10 cellular contexts compared by ENCODE assay signal in the genomic region with DNA sequence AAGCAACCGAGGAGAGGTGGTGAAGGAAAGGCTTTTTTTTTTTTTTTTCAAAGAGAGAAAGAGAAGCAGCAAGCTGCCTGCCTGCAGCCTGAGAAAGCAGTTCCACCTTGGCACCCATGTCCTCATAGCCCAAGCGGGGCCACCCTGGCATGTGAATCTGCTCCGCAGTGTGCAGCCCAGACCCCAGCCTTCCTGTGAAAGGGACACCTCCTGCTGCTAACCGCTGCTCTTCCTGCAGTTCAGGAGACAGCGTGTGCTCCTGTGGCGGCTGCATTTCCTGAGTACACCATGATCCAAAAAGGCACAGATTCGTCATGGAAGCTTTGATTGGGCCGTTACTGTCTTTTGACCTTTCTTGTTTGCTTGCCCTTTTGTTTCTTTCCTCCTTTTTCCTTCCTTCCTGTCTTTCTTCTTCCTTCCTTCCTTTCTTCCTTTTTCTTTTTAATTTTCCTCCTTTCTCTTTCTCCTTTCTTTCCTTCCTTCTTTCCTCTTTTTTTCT. TPM values are rescaled to one million over a fixed set of nuclear protein-coding genes. Genes with fewer than 3 reads are reported as not detected.
A peak's percentile ranks its signal among the peaks of the same experiment; 100 is the strongest.
DNase-seq lines count a peak whose midpoint lies in the region; ATAC-seq and TF ChIP-seq lines count a peak whose summit lies in the region.
"Had no signal": no experiment of that assay in that cellular context is flagged by ENCODE, and none has a peak within 500 bp of the region (broad histone marks: within the 10 kb centered on the region; RNA-seq: fewer than 3 reads in every experiment).

No MANE protein-coding gene starts in this region.

- H3K4me1 Mint-ChIP-seq in activated T-helper 17 cell treated with anti-CD3 and anti-CD28 coated beads, Interleukin-2, amount 50 U/mL, for 72 hours, result peaks cover 57% of the 10 kb centered on the region

- ATAC-seq in left cardiac atrium (peak; percentile 34 to 49), upper lobe of left lung (ENCODE audit: low FRiP score in 2 of 2) (peak in 1 of 2 donors; percentile 51)
- ATAC-seq in activated T-helper 17 cell treated with anti-CD3 and anti-CD28 coated beads, Interleukin-2, amount 50 U/mL, for 72 hours (replicated peaks), result peak; percentile 42

- no peak for DNase-seq in left cardiac atrium
- no peak for DNase-seq in right atrium auricular region (ENCODE audit: low spot score)
- peak; percentile 33 for DNase-seq in left kidney (ENCODE audit: low read depth, low spot score)
- DNase-seq in upper lobe of left lung, result peak in 1 of 2 donors; percentile 72
- DNase-seq in mesenteric fat pad (ENCODE audit: low spot score), result no peak
- no peak for DNase-seq in NK-92 (lab: John Stamatoyannopoulos, UW; ENCODE audit: unreplicated experiment)
- DNase-seq in HEK293T (ENCODE audit: extremely low spot score), result no peak

- 13 to 17% methylated on average over 8 of the region's 8 CpGs for WGBS in upper lobe of left lung, 2 donors

- H3K36me3 ChIP-seq in right atrium auricular region (no peaks in the 10 kb centered on the region), upper lobe of left lung (no peaks in the 10 kb centered on the region)

- no peaks in the 10 kb centered on the region for H3K9me3 ChIP-seq in right atrium auricular region
- no peaks in the 10 kb centered on the region for H3K9me3 ChIP-seq in upper lobe of left lung

- peaks cover 15% of the 10 kb centered on the region for H3K36me3 Mint-ChIP-seq in activated T-helper 17 cell treated with anti-CD3 and anti-CD28 coated beads, Interleukin-2, amount 50 U/mL, for 72 hours (ENCODE audit: low read depth)

- H3K4me3 ChIP-seq in right atrium auricular region (no peak overlapping the region), upper lobe of left lung (no peak overlapping the region)

- peak in 1 of 4 donors; percentile 30 for TF ChIP-seq POLR2A in upper lobe of left lung (IDR thresholded peaks at IDR 0.05)

- intact Hi-C loops in left cardiac atrium (cut with DNase I), result no loop called here

- POLR2A ChIA-PET in HEK293T (lab: Yijun Ruan, JAX), result no interaction called here

- CTCF ChIA-PET in HEK293T (lab: Yijun Ruan, JAX), result no interaction called here

- H3K27ac ChIP-seq in right atrium auricular region, result no peak overlapping the region
- H3K27ac ChIP-seq in upper lobe of left lung, result peak overlapping the region in 2 of 4 donors; percentile 1 to 26

- peak in 3 of 4 donors; percentile 86 to 93 (median 92) for TF ChIP-seq EP300 in upper lobe of left lung (IDR thresholded peaks at IDR 0.05)

- no peaks in the 10 kb centered on the region for H3K9me3 Mint-ChIP-seq in activated T-helper 17 cell treated with anti-CD3 and anti-CD28 coated beads, Interleukin-2, amount 50 U/mL, for 72 hours

- no peak for TF ChIP-seq CTCF in right atrium auricular region (IDR thresholded peaks at IDR 0.05)
- TF ChIP-seq CTCF in upper lobe of left lung (IDR thresholded peaks at IDR 0.05), result no peak

- no peak overlapping the region for H3K4me3 Mint-ChIP-seq in activated T-helper 17 cell treated with anti-CD3 and anti-CD28 coated beads, Interleukin-2, amount 50 U/mL, for 72 hours

- no peaks in the 10 kb centered on the region for H3K4me1 ChIP-seq in right atrium auricular region
- peaks cover 0 to 14% (median 2%) of the 10 kb centered on the region in 4 donors for H3K4me1 ChIP-seq in upper lobe of left lung

- H3K27me3 Mint-ChIP-seq in activated T-helper 17 cell treated with anti-CD3 and anti-CD28 coated beads, Interleukin-2, amount 50 U/mL, for 72 hours, result no peaks in the 10 kb centered on the region

- peak overlapping the region; percentile 95 for H3K27ac Mint-ChIP-seq in activated T-helper 17 cell treated with anti-CD3 and anti-CD28 coated beads, Interleukin-2, amount 50 U/mL, for 72 hours

- H3K27me3 ChIP-seq in right atrium auricular region (no peaks in the 10 kb centered on the region), upper lobe of left lung (no peaks in the 10 kb centered on the region)

TF ChIP-seq in HEK293T, 16 proteins besides CTCF, POLR2A, EP300 and RAD21:
- TF ChIP-seq ZNF384 (IDR thresholded peaks at IDR 0.05) (no peak), HDGF (IDR thresholded peaks at IDR 0.05; ENCODE audit: borderline replicate concordance) (no peak), FOXK2 (IDR thresholded peaks at IDR 0.05) (no peak), SUZ12 (IDR thresholded peaks at IDR 0.05) (no peak), ELF4 (IDR thresholded peaks at IDR 0.05) (no peak), SP1 (IDR thresholded peaks at IDR 0.05) (no peak), NFRKB (IDR thresholded peaks at IDR 0.05) (no peak), TARDBP (IDR thresholded peaks at IDR 0.05) (no peak), LEF1 (IDR thresholded peaks at IDR 0.05; ENCODE audit: borderline replicate concordance) (no peak), FOXA1 (IDR thresholded peaks at IDR 0.05) (no peak), ARNT (IDR thresholded peaks at IDR 0.05) (no peak), FOXM1 (IDR thresholded peaks at IDR 0.05; ENCODE audit: borderline replicate concordance) (no peak), L3MBTL2 (conservative IDR thresholded peaks at IDR 0.05) (no peak), CTBP1 (IDR thresholded peaks at IDR 0.05; ENCODE audit: borderline replicate concordance) (no peak)
- TF ChIP-seq, protein P1, sequence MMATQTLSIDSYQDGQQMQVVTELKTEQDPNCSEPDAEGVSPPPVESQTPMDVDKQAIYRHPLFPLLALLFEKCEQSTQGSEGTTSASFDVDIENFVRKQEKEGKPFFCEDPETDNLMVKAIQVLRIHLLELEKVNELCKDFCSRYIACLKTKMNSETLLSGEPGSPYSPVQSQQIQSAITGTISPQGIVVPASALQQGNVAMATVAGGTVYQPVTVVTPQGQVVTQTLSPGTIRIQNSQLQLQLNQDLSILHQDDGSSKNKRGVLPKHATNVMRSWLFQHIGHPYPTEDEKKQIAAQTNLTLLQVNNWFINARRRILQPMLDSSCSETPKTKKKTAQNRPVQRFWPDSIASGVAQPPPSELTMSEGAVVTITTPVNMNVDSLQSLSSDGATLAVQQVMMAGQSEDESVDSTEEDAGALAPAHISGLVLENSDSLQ (IDR thresholded peaks at IDR 0.05), result no peak

RNA-seq across cellular contexts. Expression of gene IKZF1, which starts 38.1 kb away (rescaled TPM):
- total RNA-seq in left cardiac atrium (1 to 10 TPM; 4.4 to 9.2 TPM), right atrium auricular region (1 to 10 TPM; 1.7 to 9.7 TPM), upper lobe of left lung (10 to 100 TPM; 33.8 to 65.1 (median 49.8) TPM), mesenteric fat pad (22.0 TPM)
- total RNA-seq in activated T-helper 17 cell treated with anti-CD3 and anti-CD28 coated beads, Interleukin-2, amount 50 U/mL, for 72 hours, result 100 to 1,000 TPM; 253 to 343 TPM
- total RNA-seq: bronchial epithelial cell, SK-MEL-5 had no signal
